34 cellular contexts compared by ENCODE assay signal in the genomic region with DNA sequence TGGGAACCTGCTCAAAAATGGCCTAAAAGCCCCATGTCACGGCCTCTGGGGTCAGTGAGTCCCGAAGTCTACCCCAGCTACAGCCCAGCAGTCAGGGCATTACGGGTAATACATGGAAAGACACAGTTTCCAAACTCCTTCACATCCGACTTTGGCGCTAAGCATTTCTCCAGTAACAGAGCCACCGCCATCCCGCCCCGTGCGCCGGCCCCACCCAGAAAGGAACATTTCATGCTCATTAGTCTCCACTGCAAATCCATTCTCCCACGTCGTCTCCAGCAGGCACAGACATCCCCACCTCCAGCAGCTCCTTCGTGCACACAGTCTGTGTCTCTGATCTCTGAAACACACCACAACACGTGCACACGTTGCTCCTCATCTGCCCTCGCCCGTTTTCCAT.
"Had no signal": no experiment of that assay in that cellular context is flagged by ENCODE, and none has a peak within 500 bp of the region (broad histone marks: within the 10 kb centered on the region; RNA-seq: fewer than 3 reads in every experiment).

No MANE protein-coding gene starts in this region.

- H3K27ac Mint-ChIP-seq: activated B cell treated with CpG ODN at 0.5 μM for 24 hours; activated CD4-positive, alpha-beta memory T cell treated with anti-CD3 and anti-CD28 coated beads for 36 hours; activated CD4-positive, alpha-beta T cell treated with anti-CD3 and anti-CD28 coated beads for 36 hours; activated CD4-positive, alpha-beta T cell treated with anti-CD3 and anti-CD28 coated beads, Interleukin-2, amount 10 ng/mL, durations not matched to agents 24 days and 14 days; activated CD8-positive, alpha-beta memory T cell treated with anti-CD3 and anti-CD28 coated beads, Interleukin-2, amount 10 ng/mL, durations not matched to agents 7 days and 5 days; activated CD8-positive, alpha-beta T cell treated with anti-CD3 and anti-CD28 coated beads, Interleukin-2, amount 10 ng/mL, durations not matched to agents 7 days and 5 days; activated naive CD8-positive, alpha-beta T cell; activated T-helper 1 cell treated with anti-CD3 and anti-CD28 coated beads, Interleukin-12 subunit alpha, Interleukin-12 subunit beta, Interleukin-2, Interleukin-4 antibody, amounts not matched to agents 30 ng/mL and 10 ng/mL and 1 ng/mL, durations not matched to agents 14 hours and 24 hours and 36 hours; effector memory CD8-positive, alpha-beta T cell; T-helper 17 cell; T-helper 2 cell treated with Interferon-gamma antibody and Interleukin-4, amounts not matched to agents 5 μg/mL and 100 μg/mL, for 36 hours had no signal

- H3K4me1 Mint-ChIP-seq: activated B cell treated with CpG ODN at 0.5 μM for 24 hours had no signal

- H3K36me3 ChIP-seq: brain microvascular endothelial cell, esophagus muscularis mucosa, gastroesophageal sphincter, heart right ventricle, WERI-Rb-1 had no signal

- H3K4me1 ChIP-seq: esophagus muscularis mucosa, foreskin keratinocyte, gastroesophageal sphincter had no signal

- H3K9me3 ChIP-seq: esophagus muscularis mucosa, gastroesophageal sphincter had no signal

- FAIRE-seq: astrocyte, bronchial epithelial cell had no signal

- H3K4me3 Mint-ChIP-seq: activated B cell treated with CpG ODN at 0.5 μM for 24 hours; activated CD4-positive, alpha-beta memory T cell treated with anti-CD3 and anti-CD28 coated beads for 36 hours; activated CD4-positive, alpha-beta T cell treated with anti-CD3 and anti-CD28 coated beads for 36 hours; activated CD4-positive, alpha-beta T cell treated with anti-CD3 and anti-CD28 coated beads, Interleukin-2, amount 10 ng/mL, durations not matched to agents 24 days and 14 days; activated CD8-positive, alpha-beta memory T cell treated with anti-CD3 and anti-CD28 coated beads, Interleukin-2, amount 10 ng/mL, durations not matched to agents 7 days and 5 days; activated CD8-positive, alpha-beta T cell treated with anti-CD3 and anti-CD28 coated beads, Interleukin-2, amount 10 ng/mL, durations not matched to agents 7 days and 5 days; activated naive CD8-positive, alpha-beta T cell; activated T-helper 1 cell treated with anti-CD3 and anti-CD28 coated beads, Interleukin-12 subunit alpha, Interleukin-12 subunit beta, Interleukin-2, Interleukin-4 antibody, amounts not matched to agents 30 ng/mL and 10 ng/mL and 1 ng/mL, durations not matched to agents 14 hours and 24 hours and 36 hours; central memory CD8-positive, alpha-beta T cell; effector memory CD8-positive, alpha-beta T cell; T-helper 17 cell; T-helper 2 cell treated with Interferon-gamma antibody and Interleukin-4, amounts not matched to agents 5 μg/mL and 100 μg/mL, for 36 hours had no signal

- H3K27ac ChIP-seq: coronary artery, esophagus muscularis mucosa, foreskin keratinocyte, gastroesophageal sphincter, heart right ventricle, WERI-Rb-1 had no signal

- H3K4me3 ChIP-seq: coronary artery, esophagus muscularis mucosa, gastroesophageal sphincter, heart right ventricle had no signal

- H3K9me3 Mint-ChIP-seq: central memory CD8-positive, alpha-beta T cell; effector memory CD8-positive, alpha-beta T cell; T-helper 2 cell treated with Interferon-gamma antibody and Interleukin-4, amounts not matched to agents 5 μg/mL and 100 μg/mL, for 36 hours had no signal

- DNase-seq: activated B cell treated with CpG ODN at 0.5 μM for 24 hours; activated CD4-positive, alpha-beta memory T cell treated with anti-CD3 and anti-CD28 coated beads for 36 hours; activated CD4-positive, alpha-beta T cell treated with anti-CD3 and anti-CD28 coated beads for 36 hours; activated CD4-positive, alpha-beta T cell treated with anti-CD3 and anti-CD28 coated beads, Interleukin-2, amount 10 ng/mL, durations not matched to agents 24 days and 14 days; activated CD4-positive, CD25-positive, alpha-beta regulatory T cell treated with anti-CD3 and anti-CD28 coated beads, Interleukin-2, amount 50 U/mL, for 72 hours; activated CD8-positive, alpha-beta memory T cell treated with anti-CD3 and anti-CD28 coated beads, Interleukin-2, amount 10 ng/mL, durations not matched to agents 7 days and 5 days; activated CD8-positive, alpha-beta memory T cell treated with anti-CD3 and anti-CD28 coated beads, Interleukin-2, amount 50 U/mL, for 4 hours; activated CD8-positive, alpha-beta T cell treated with anti-CD3 and anti-CD28 coated beads, Interleukin-2, amount 10 ng/mL, durations not matched to agents 7 days and 5 days; activated gamma-delta T cell; activated naive CD4-positive, alpha-beta T cell treated with anti-CD3 and anti-CD28 coated beads, Interleukin-2, amount 50 U/mL, for 16 hours; activated naive CD4-positive, alpha-beta T cell treated with Interleukin-2 at 50 U/mL for 16 hours; activated T-cell treated with anti-CD3 and anti-CD28 coated beads, Interleukin-2, amount 50 U/mL, for 1 hour; activated T-cell treated with anti-CD3 and anti-CD28 coated beads, Interleukin-2, amount 50 U/mL, for 48 hours; amniotic stem cell; anterior cingulate cortex; brain microvascular endothelial cell; dermis blood vessel endothelial cell; effector CD4-positive, alpha-beta T cell; effector memory CD8-positive, alpha-beta T cell; erythroblast; foreskin keratinocyte; heart right ventricle; T-helper 17 cell; T1000; WERI-Rb-1 had no signal

- H3K27me3 ChIP-seq: brain microvascular endothelial cell, esophagus muscularis mucosa, foreskin keratinocyte, gastroesophageal sphincter, heart right ventricle had no signal

- H3K27me3 Mint-ChIP-seq: activated CD4-positive, alpha-beta memory T cell treated with anti-CD3 and anti-CD28 coated beads for 36 hours; activated CD8-positive, alpha-beta memory T cell treated with anti-CD3 and anti-CD28 coated beads, Interleukin-2, amount 10 ng/mL, durations not matched to agents 7 days and 5 days; central memory CD8-positive, alpha-beta T cell; effector memory CD8-positive, alpha-beta T cell; T-helper 17 cell had no signal
